Comparison of ENCODE assay signal across 17 cellular contexts in the genomic region with DNA sequence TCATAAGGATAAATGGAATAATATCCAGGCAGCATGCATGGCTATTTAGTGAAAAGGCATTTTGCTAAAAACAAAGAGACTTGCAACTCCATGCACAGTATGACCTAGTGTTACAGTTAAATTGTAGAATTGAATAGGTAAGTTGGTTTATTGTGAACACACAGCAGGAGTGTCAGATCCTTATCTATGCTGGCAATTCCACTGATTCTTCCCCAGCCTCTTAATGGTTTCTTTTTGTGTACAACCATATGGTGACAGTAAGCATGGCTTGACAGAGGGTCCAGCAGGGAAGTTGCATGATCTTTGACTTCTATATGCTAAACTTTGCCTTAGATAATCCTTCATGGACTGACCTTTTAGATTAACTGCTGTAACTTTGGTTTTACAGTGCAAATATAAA.
DNase-seq lines count a peak whose midpoint lies in the region; ATAC-seq and TF ChIP-seq lines count a peak whose summit lies in the region.
"Had no signal": no experiment of that assay in that cellular context is flagged by ENCODE, and none has a peak within 500 bp of the region (broad histone marks: within the 10 kb centered on the region; RNA-seq: fewer than 3 reads in every experiment).

No MANE protein-coding gene starts in this region.

- no peak for TF ChIP-seq CTCF in GM23338 (conservative IDR thresholded peaks at IDR 0.05; ENCODE audit: low read depth in 2 of 2)

- peaks cover 6% of the 10 kb centered on the region for H3K4me1 Mint-ChIP-seq in GM23338
- H3K4me1 Mint-ChIP-seq: CD4-positive, alpha-beta memory T cell had no signal

- ATAC-seq in GM23338 (peak; percentile 43; the same call in 2 of the 3 replicates), HG02763 (IDR thresholded peaks at IDR 0.05; ENCODE audit: unreplicated experiment) (no peak), HG02798 (IDR thresholded peaks at IDR 0.05; ENCODE audit: poor library complexity, unreplicated experiment) (no peak)
- ATAC-seq: Right ventricle myocardium inferior had no signal

- no peaks in the 10 kb centered on the region for H3F3A ChIP-seq in GM23338 (replicated peaks; ENCODE audit: low read depth)

- H3K36me3 ChIP-seq in GM23338 (ENCODE audit: insufficient read depth) (no peaks in the 10 kb centered on the region), iPS DF 6.9 (ENCODE audit: control insufficient read depth, insufficient read depth, low read length) (no peaks in the 10 kb centered on the region)
- H3K36me3 ChIP-seq: Peyer's patch had no signal

- DNase-seq in DMS53 (lab: John Stamatoyannopoulos, UW) (peak; percentile 2), DMS53 treated with DMSO at 0.1 percent for 48 hours (lab: John Stamatoyannopoulos, UW; ENCODE audit: unreplicated experiment) (no peak), GM23338 (ENCODE audit: low spot score) (peak; percentile 7), NCI-H2171 treated with DMSO at 0.1 percent for 48 hours (lab: John Stamatoyannopoulos, UW) (peak; percentile 62), iPS DF 6.9 (ENCODE audit: low read depth, low spot score) (peak; percentile 4), KBM-7 (no peak)
- DNase-seq: 8988T; CD4-positive, alpha-beta memory T cell; MV-4-11; NCI-H1436 treated with DMSO at 0.1 percent for 48 hours; NCI-H2081 treated with DMSO at 0.1 percent for 48 hours; NCI-H774; Peyer's patch had no signal

- no peak overlapping the region for H3K4me3 Mint-ChIP-seq in GM23338
- H3K4me3 Mint-ChIP-seq: CD4-positive, alpha-beta memory T cell had no signal

- H3K27ac Mint-ChIP-seq in GM23338: no peak overlapping the region
- H3K27ac Mint-ChIP-seq: CD4-positive, alpha-beta memory T cell had no signal

- H3K4me1 ChIP-seq in GM23338 (ENCODE audit: insufficient read depth) (no peaks in the 10 kb centered on the region), iPS DF 6.9 (ENCODE audit: control insufficient read depth, insufficient read depth, low read length) (no peaks in the 10 kb centered on the region)
- H3K4me1 ChIP-seq: Peyer's patch had no signal

- H3K27me3 ChIP-seq in GM23338 (ENCODE audit: insufficient read depth) (no peaks in the 10 kb centered on the region), iPS DF 6.9 (ENCODE audit: control insufficient read depth, insufficient read depth, low read length) (no peaks in the 10 kb centered on the region)
- H3K27me3 ChIP-seq: Peyer's patch had no signal

- H3K27ac ChIP-seq in GM23338 (ENCODE audit: low read depth) (no peak overlapping the region), iPS DF 6.9 (ENCODE audit: low read length) (no peak overlapping the region)
- H3K27ac ChIP-seq: Peyer's patch, SK-N-MC had no signal

- in situ Hi-C loops in KBM-7 (cut with MboI; ENCODE audit: low pct_unique_long_range_greater_than_20kb, low sequenced_read_pairs): no loop called here

- H3K4me3 ChIP-seq in GM23338 (no peak overlapping the region), iPS DF 6.9 (ENCODE audit: low read length) (no peak overlapping the region)
- H3K4me3 ChIP-seq: Peyer's patch, SK-N-MC had no signal

- H3K9me3 Mint-ChIP-seq in GM23338: no peaks in the 10 kb centered on the region

- H2AFZ ChIP-seq in GM23338: no peak overlapping the region

- no peaks in the 10 kb centered on the region for H3K9me3 ChIP-seq in iPS DF 6.9 (ENCODE audit: control insufficient read depth, insufficient read depth, low read length)
- H3K9me3 ChIP-seq: Peyer's patch had no signal

- no peak overlapping the region for H3K4me2 ChIP-seq in GM23338

- no peaks in the 10 kb centered on the region for H4K20me1 ChIP-seq in GM23338 (replicated peaks; ENCODE audit: insufficient read depth)

- no peaks in the 10 kb centered on the region for H3K36me3 Mint-ChIP-seq in GM23338 (ENCODE audit: low read depth)
- H3K36me3 Mint-ChIP-seq: CD4-positive, alpha-beta memory T cell had no signal

- H3K79me2 ChIP-seq in GM23338 (replicated peaks; ENCODE audit: insufficient read depth): no peaks in the 10 kb centered on the region

- peaks cover 2% of the 10 kb centered on the region for H3K27me3 Mint-ChIP-seq in GM23338 (ENCODE audit: insufficient read depth, low read depth, poor library complexity)
- H3K27me3 Mint-ChIP-seq: CD4-positive, alpha-beta memory T cell had no signal

- no peaks in the 10 kb centered on the region for H3K9me2 ChIP-seq in GM23338 (ENCODE audit: insufficient read depth)

TF ChIP-seq in GM23338, 12 proteins besides CTCF, POLR2A, EP300 and RAD21 (continues in another document):
- TF ChIP-seq JUNB (IDR thresholded peaks at IDR 0.05; ENCODE audit: unreplicated experiment) (no peak), NANOG (IDR thresholded peaks at IDR 0.05; ENCODE audit: borderline replicate concordance) (no peak), CREB1 (CRISPR knock-in tag; IDR thresholded peaks at IDR 0.05; ENCODE audit: low read depth) (no peak), ZNF331 (CRISPR knock-in tag; IDR thresholded peaks at IDR 0.05; ENCODE audit: low read depth) (no peak), POLR2AphosphoS5 (IDR thresholded peaks at IDR 0.05; ENCODE audit: low read depth) (no peak)
- TF ChIP-seq, protein P1, sequence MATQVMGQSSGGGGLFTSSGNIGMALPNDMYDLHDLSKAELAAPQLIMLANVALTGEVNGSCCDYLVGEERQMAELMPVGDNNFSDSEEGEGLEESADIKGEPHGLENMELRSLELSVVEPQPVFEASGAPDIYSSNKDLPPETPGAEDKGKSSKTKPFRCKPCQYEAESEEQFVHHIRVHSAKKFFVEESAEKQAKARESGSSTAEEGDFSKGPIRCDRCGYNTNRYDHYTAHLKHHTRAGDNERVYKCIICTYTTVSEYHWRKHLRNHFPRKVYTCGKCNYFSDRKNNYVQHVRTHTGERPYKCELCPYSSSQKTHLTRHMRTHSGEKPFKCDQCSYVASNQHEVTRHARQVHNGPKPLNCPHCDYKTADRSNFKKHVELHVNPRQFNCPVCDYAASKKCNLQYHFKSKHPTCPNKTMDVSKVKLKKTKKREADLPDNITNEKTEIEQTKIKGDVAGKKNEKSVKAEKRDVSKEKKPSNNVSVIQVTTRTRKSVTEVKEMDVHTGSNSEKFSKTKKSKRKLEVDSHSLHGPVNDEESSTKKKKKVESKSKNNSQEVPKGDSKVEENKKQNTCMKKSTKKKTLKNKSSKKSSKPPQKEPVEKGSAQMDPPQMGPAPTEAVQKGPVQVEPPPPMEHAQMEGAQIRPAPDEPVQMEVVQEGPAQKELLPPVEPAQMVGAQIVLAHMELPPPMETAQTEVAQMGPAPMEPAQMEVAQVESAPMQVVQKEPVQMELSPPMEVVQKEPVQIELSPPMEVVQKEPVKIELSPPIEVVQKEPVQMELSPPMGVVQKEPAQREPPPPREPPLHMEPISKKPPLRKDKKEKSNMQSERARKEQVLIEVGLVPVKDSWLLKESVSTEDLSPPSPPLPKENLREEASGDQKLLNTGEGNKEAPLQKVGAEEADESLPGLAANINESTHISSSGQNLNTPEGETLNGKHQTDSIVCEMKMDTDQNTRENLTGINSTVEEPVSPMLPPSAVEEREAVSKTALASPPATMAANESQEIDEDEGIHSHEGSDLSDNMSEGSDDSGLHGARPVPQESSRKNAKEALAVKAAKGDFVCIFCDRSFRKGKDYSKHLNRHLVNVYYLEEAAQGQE (IDR thresholded peaks at IDR 0.05; ENCODE audit: unreplicated experiment): no peak

Comparison
In these comparisons a context has a peak if more than half of its experiments do, and no peak if none do; other contexts are left out.
1. DNase-seq: peak in DMS53 (single experiment), GM23338 (single experiment), NCI-H2171 treated with DMSO at 0.1 percent for 48 hours (single experiment) and iPS DF 6.9 (single experiment); none in DMS53 treated with DMSO at 0.1 percent for 48 hours (single experiment) and KBM-7 (single experiment).